25 cellular contexts compared by ENCODE assay signal in the genomic region with DNA sequence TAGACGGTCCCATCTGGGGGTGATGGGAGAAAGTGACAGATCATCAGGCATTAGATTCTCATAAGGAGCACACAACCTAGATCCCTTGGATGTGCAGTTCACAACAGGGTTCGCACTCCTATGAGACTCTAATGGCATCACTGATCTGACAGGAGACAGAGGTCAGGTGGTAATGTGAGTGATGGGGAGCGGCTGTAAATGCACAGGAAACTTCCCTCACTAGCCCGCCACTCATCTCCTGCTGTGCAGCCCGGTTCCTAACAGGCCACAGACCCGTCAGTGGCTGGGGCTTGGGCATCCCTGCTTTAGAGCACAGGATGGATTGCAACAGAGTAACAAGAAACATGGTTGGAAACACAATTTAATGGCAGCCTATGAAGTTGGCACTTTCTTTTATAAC.
"Had no signal": no experiment of that assay in that cellular context is flagged by ENCODE, and none has a peak within 500 bp of the region (broad histone marks: within the 10 kb centered on the region; RNA-seq: fewer than 3 reads in every experiment).

No MANE protein-coding gene starts in this region.

- ATAC-seq: activated CD4-positive, alpha-beta T cell treated with anti-CD3 and anti-CD28 coated beads for 36 hours; activated T-helper 17 cell treated with anti-CD3 and anti-CD28 coated beads, Interleukin-2, amount 50 U/mL, for 72 hours; T-cell had no signal

- H3K27ac ChIP-seq: brain microvascular endothelial cell, cardiac muscle cell, VCaP had no signal

- H3K4me1 Mint-ChIP-seq: activated CD4-positive, alpha-beta memory T cell treated with anti-CD3 and anti-CD28 coated beads, Interleukin-2, amount 10 ng/mL, durations not matched to agents 7 days and 5 days; activated CD4-positive, alpha-beta T cell treated with anti-CD3 and anti-CD28 coated beads for 36 hours; activated naive CD4-positive, alpha-beta T cell treated with anti-CD3 and anti-CD28 coated beads, Interleukin-2, amount 10 ng/mL, durations not matched to agents 7 days and 5 days; activated naive CD8-positive, alpha-beta T cell treated with anti-CD3 and anti-CD28 coated beads for 36 hours; activated T-helper 17 cell treated with anti-CD3 and anti-CD28 coated beads, Interleukin-2, amount 50 U/mL, for 72 hours; T-cell had no signal

- H3K4me3 Mint-ChIP-seq: activated CD4-positive, alpha-beta memory T cell treated with anti-CD3 and anti-CD28 coated beads, Interleukin-2, amount 10 ng/mL, durations not matched to agents 7 days and 5 days; activated CD4-positive, alpha-beta T cell treated with anti-CD3 and anti-CD28 coated beads for 36 hours; activated naive CD4-positive, alpha-beta T cell treated with anti-CD3 and anti-CD28 coated beads, Interleukin-2, amount 10 ng/mL, durations not matched to agents 7 days and 5 days; activated naive CD8-positive, alpha-beta T cell treated with anti-CD3 and anti-CD28 coated beads for 36 hours; activated T-helper 17 cell treated with anti-CD3 and anti-CD28 coated beads, Interleukin-2, amount 50 U/mL, for 72 hours; T-cell had no signal

- DNase-seq: activated CD4-positive, alpha-beta memory T cell treated with anti-CD3 and anti-CD28 coated beads, Interleukin-2, amount 10 ng/mL, durations not matched to agents 7 days and 5 days; activated CD4-positive, alpha-beta T cell treated with anti-CD3 and anti-CD28 coated beads for 36 hours; activated CD4-positive, alpha-beta T cell treated with anti-CD3 and anti-CD28 coated beads, Interleukin-2, amount 50 U/mL, for 1 hour; activated gamma-delta T cell treated with Interleukin-2 at 50 U/mL for 16 hours; activated naive CD4-positive, alpha-beta T cell treated with anti-CD3 and anti-CD28 coated beads, Interleukin-2, amount 10 ng/mL, durations not matched to agents 7 days and 5 days; activated naive CD8-positive, alpha-beta T cell treated with anti-CD3 and anti-CD28 coated beads for 36 hours; activated T-cell treated with anti-CD3 and anti-CD28 coated beads for 4 hours; activated T-cell treated with anti-CD3 and anti-CD28 coated beads, Interleukin-2, amount 50 U/mL, for 48 hours; brain microvascular endothelial cell; Karpas-422; MM.1S; NCI-H1105; NCI-H1436; NCI-H1694 treated with DMSO at 0.1 percent for 48 hours; NCI-H2081; NCI-H446; SHP77; T-cell; T-helper 2 cell; T1000 had no signal

- H3K36me3 ChIP-seq: brain microvascular endothelial cell, cardiac muscle cell had no signal

- H3K27me3 ChIP-seq: brain microvascular endothelial cell, cardiac muscle cell had no signal

- H3K36me3 Mint-ChIP-seq: activated naive CD4-positive, alpha-beta T cell treated with anti-CD3 and anti-CD28 coated beads, Interleukin-2, amount 10 ng/mL, durations not matched to agents 7 days and 5 days; activated naive CD8-positive, alpha-beta T cell treated with anti-CD3 and anti-CD28 coated beads for 36 hours; T-cell had no signal

- H3K27me3 Mint-ChIP-seq: activated CD4-positive, alpha-beta memory T cell treated with anti-CD3 and anti-CD28 coated beads, Interleukin-2, amount 10 ng/mL, durations not matched to agents 7 days and 5 days; activated CD4-positive, alpha-beta T cell treated with anti-CD3 and anti-CD28 coated beads for 36 hours; activated naive CD4-positive, alpha-beta T cell treated with anti-CD3 and anti-CD28 coated beads, Interleukin-2, amount 10 ng/mL, durations not matched to agents 7 days and 5 days; activated naive CD8-positive, alpha-beta T cell treated with anti-CD3 and anti-CD28 coated beads for 36 hours; activated T-helper 17 cell treated with anti-CD3 and anti-CD28 coated beads, Interleukin-2, amount 50 U/mL, for 72 hours; T-cell had no signal

- FAIRE-seq: RCC 7860, TTC549 had no signal

- H3K27ac Mint-ChIP-seq: activated CD4-positive, alpha-beta memory T cell treated with anti-CD3 and anti-CD28 coated beads, Interleukin-2, amount 10 ng/mL, durations not matched to agents 7 days and 5 days; activated CD4-positive, alpha-beta T cell treated with anti-CD3 and anti-CD28 coated beads for 36 hours; activated naive CD4-positive, alpha-beta T cell treated with anti-CD3 and anti-CD28 coated beads, Interleukin-2, amount 10 ng/mL, durations not matched to agents 7 days and 5 days; activated naive CD8-positive, alpha-beta T cell treated with anti-CD3 and anti-CD28 coated beads for 36 hours; activated T-helper 17 cell treated with anti-CD3 and anti-CD28 coated beads, Interleukin-2, amount 50 U/mL, for 72 hours; T-cell had no signal

- H3K4me3 ChIP-seq: cardiac muscle cell had no signal

- H3K9me3 Mint-ChIP-seq: activated CD4-positive, alpha-beta memory T cell treated with anti-CD3 and anti-CD28 coated beads, Interleukin-2, amount 10 ng/mL, durations not matched to agents 7 days and 5 days; activated naive CD4-positive, alpha-beta T cell treated with anti-CD3 and anti-CD28 coated beads, Interleukin-2, amount 10 ng/mL, durations not matched to agents 7 days and 5 days; activated naive CD8-positive, alpha-beta T cell treated with anti-CD3 and anti-CD28 coated beads for 36 hours; activated T-helper 17 cell treated with anti-CD3 and anti-CD28 coated beads, Interleukin-2, amount 50 U/mL, for 72 hours; T-cell had no signal
